In the genomic region with DNA sequence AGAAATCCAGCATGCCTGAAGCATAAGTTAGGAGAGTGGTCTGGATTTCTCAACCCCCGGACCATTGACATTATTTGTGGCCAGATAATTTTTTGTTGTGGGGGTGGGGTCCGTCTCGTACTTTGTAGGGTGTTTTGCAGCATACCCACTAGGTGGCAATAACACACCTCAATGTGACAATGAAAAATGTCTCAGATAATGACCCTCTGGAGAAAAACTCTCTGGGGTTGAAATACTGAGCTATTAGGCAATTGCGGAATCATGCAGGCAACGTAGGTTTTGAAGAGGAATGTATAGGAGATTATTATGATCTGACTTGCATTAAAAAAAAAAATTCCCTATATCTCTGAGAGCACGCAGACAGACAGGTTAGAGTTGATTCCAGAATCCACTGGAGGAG, we compare ENCODE assay signal across 11 cellular contexts. TPM values are rescaled to one million over a fixed set of nuclear protein-coding genes. Genes with fewer than 3 reads are reported as not detected.
DNase-seq lines count a peak whose midpoint lies in the region; ATAC-seq and TF ChIP-seq lines count a peak whose summit lies in the region.
"Had no signal": no experiment of that assay in that cellular context is flagged by ENCODE, and none has a peak within 500 bp of the region (broad histone marks: within the 10 kb centered on the region; RNA-seq: fewer than 3 reads in every experiment).

No MANE protein-coding gene starts in this region.

- intact Hi-C loops in sciatic nerve (cut with DNase I): no loop called here

- H3K4me1 Mint-ChIP-seq in neural progenitor cell: no peaks in the 10 kb centered on the region
- H3K4me1 Mint-ChIP-seq: central memory CD8-positive, alpha-beta T cell had no signal

- H3K9me3 Mint-ChIP-seq in neural progenitor cell: peaks cover 8% of the 10 kb centered on the region

- H3K27me3 Mint-ChIP-seq in neural progenitor cell (ENCODE audit: insufficient read depth, low read depth): peaks cover 3% of the 10 kb centered on the region

- DNase-seq in NCI-H748 (lab: John Stamatoyannopoulos, UW; ENCODE audit: unreplicated experiment) (peak; percentile 49), NCI-H748 treated with DMSO at 0.1 percent for 48 hours (lab: John Stamatoyannopoulos, UW) (no peak), SK-MEL-5 (ENCODE audit: low read depth, low spot score) (peak; percentile 50), neural progenitor cell (ENCODE audit: low spot score) (peak; percentile 44), osteoblast (ENCODE audit: insufficient read length, low spot score, missing footprints) (no peak), sciatic nerve (ENCODE audit: low spot score) (no peak)
- no peak for DNase-seq in effector CD4-positive, alpha-beta T cell
- DNase-seq: NCI-H510A, posterior cingulate gyrus had no signal

- no peaks in the 10 kb centered on the region for H3K36me3 Mint-ChIP-seq in neural progenitor cell

- H2AFZ ChIP-seq in neural progenitor cell (replicated peaks) (no peak overlapping the region), osteoblast (ENCODE audit: low read length) (no peak overlapping the region)

- no peaks in the 10 kb centered on the region for H4K20me1 ChIP-seq in neural progenitor cell (ENCODE audit: low read depth)
- no peaks in the 10 kb centered on the region for H4K20me1 ChIP-seq in osteoblast (ENCODE audit: insufficient read depth, low read length)

- no peak overlapping the region for H3K27ac Mint-ChIP-seq in neural progenitor cell

- H3K4me1 ChIP-seq in neural progenitor cell (no peaks in the 10 kb centered on the region), osteoblast (ENCODE audit: insufficient read depth, low read length) (no peaks in the 10 kb centered on the region)

- H3K36me3 ChIP-seq in neural progenitor cell (no peaks in the 10 kb centered on the region), osteoblast (ENCODE audit: insufficient read depth, low read length) (no peaks in the 10 kb centered on the region)

- no peak overlapping the region for H3K4me3 Mint-ChIP-seq in neural progenitor cell
- H3K4me3 Mint-ChIP-seq: central memory CD8-positive, alpha-beta T cell had no signal

- ATAC-seq in HG03039 (IDR thresholded peaks at IDR 0.05; ENCODE audit: unreplicated experiment) (peak; percentile 56), sciatic nerve (no peak)

- H3K4me2 ChIP-seq in neural progenitor cell (no peak overlapping the region), osteoblast (ENCODE audit: insufficient read depth, low read length) (no peak overlapping the region)

- H3K4me3 ChIP-seq in neural progenitor cell (no peak overlapping the region), osteoblast (ENCODE audit: insufficient read depth, low read length) (no peak overlapping the region)

- H3F3A ChIP-seq in neural progenitor cell (ENCODE audit: low read depth): no peaks in the 10 kb centered on the region

- H3K9me3 ChIP-seq in neural progenitor cell (ENCODE audit: low read depth) (no peaks in the 10 kb centered on the region), osteoblast (ENCODE audit: low read depth, low read length) (peaks cover 4% of the 10 kb centered on the region)

- no peak overlapping the region for H3K9ac ChIP-seq in neural progenitor cell

- H3K27me3 ChIP-seq in neural progenitor cell: no peaks in the 10 kb centered on the region
- peaks cover 2% of the 10 kb centered on the region for H3K27me3 ChIP-seq in osteoblast (ENCODE audit: insufficient read depth, low read length)

- in situ Hi-C loops in SK-MEL-5 (cut with HindIII; ENCODE audit: low pct_unique_long_range_greater_than_20kb, low sequenced_read_pairs): no loop called here

- no peaks in the 10 kb centered on the region for H3K79me2 ChIP-seq in neural progenitor cell (ENCODE audit: low read depth)
- no peaks in the 10 kb centered on the region for H3K79me2 ChIP-seq in osteoblast (ENCODE audit: insufficient read depth, low read length)

- TF ChIP-seq CTCF in neural progenitor cell (IDR thresholded peaks at IDR 0.05): peak; percentile 66
- TF ChIP-seq CTCF in osteoblast (IDR thresholded peaks at IDR 0.05; ENCODE audit: extremely low read depth, low read depth, low read length): no peak

- H3K27ac ChIP-seq in neural progenitor cell (no peak overlapping the region), osteoblast (ENCODE audit: low read depth, low read length) (no peak overlapping the region)

RNA-seq across cellular contexts. Expression of a gene that starts 25.3 kb away (rescaled TPM):
- total RNA-seq in SK-MEL-5 (2014; rRNA removed; shearing (Covaris generic)): 15.1 and 16.2 TPM in 2 replicates
- 6.0 and 6.6 TPM in 2 replicates for polyA plus RNA-seq in SK-MEL-5 (2015; cell fraction: cytosol; rRNA removed)
- 10.4 and 12.6 TPM in 2 replicates for polyA plus RNA-seq in SK-MEL-5 (2015; cell fraction: nucleus; rRNA removed)
- total RNA-seq in neural progenitor cell (ENCODE audit: low replicate concordance) (8.2 and 15.8 TPM in 2 replicates), osteoblast (5.9 and 10.9 TPM in 2 replicates), sciatic nerve (22.8 TPM)

Comparison
In these comparisons a context has a peak if more than half of its experiments do, and no peak if none do; other contexts are left out.
1. DNase-seq: peak in NCI-H748 (single experiment), SK-MEL-5 (single experiment) and neural progenitor cell (single experiment); none in NCI-H748 treated with DMSO at 0.1 percent for 48 hours (single experiment), osteoblast (single experiment), sciatic nerve (single experiment) and effector CD4-positive, alpha-beta T cell (single experiment).